ENCODE assay signal across 22 cellular contexts in the genomic region with DNA sequence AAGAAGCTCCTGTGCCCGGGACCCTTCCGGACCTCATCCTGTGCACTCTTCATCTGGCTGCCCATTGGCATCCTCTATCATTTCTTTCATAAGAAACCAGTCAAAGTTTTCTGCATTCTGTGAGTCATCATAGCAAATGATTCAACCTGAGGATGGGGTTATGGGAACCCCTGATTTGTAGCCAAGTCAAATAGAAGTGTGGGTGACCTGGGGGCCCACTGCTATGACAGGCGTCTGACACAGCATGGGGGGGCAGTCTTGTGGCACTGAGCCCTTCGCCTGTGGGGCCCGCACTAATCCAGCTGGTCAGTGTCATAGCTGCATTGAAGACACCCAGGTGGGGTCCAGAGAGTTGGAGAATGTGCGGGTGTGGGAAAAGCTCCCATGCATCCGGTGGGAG.
DNase-seq lines count a peak whose midpoint lies in the region; ATAC-seq and TF ChIP-seq lines count a peak whose summit lies in the region.
"Had no signal": no experiment of that assay in that cellular context is flagged by ENCODE, and none has a peak within 500 bp of the region (broad histone marks: within the 10 kb centered on the region; RNA-seq: fewer than 3 reads in every experiment).

No MANE protein-coding gene starts in this region.

- no peaks in the 10 kb centered on the region for H3K9me3 Mint-ChIP-seq in activated CD8-positive, alpha-beta T cell treated with anti-CD3 and anti-CD28 coated beads for 36 hours
- no peaks in the 10 kb centered on the region for H3K9me3 Mint-ChIP-seq in activated CD8-positive, alpha-beta T cell treated with anti-CD3 and anti-CD28 coated beads, Interleukin-2, amount 10 ng/mL, durations not matched to agents 7 days and 5 days (ENCODE audit: insufficient read depth)
- H3K9me3 Mint-ChIP-seq in nephron progenitor cell = peaks cover 4% of the 10 kb centered on the region

- no peak overlapping the region for H3K27ac Mint-ChIP-seq in activated CD8-positive, alpha-beta T cell treated with anti-CD3 and anti-CD28 coated beads for 36 hours
- no peak overlapping the region for H3K27ac Mint-ChIP-seq in activated CD8-positive, alpha-beta T cell treated with anti-CD3 and anti-CD28 coated beads, Interleukin-2, amount 10 ng/mL, durations not matched to agents 7 days and 5 days
- H3K27ac Mint-ChIP-seq in nephron progenitor cell = no peak overlapping the region
- H3K27ac Mint-ChIP-seq: memory B cell had no signal

- peaks cover 1% of the 10 kb centered on the region for H3K4me1 Mint-ChIP-seq in activated CD8-positive, alpha-beta T cell treated with anti-CD3 and anti-CD28 coated beads for 36 hours (ENCODE audit: low read depth)
- H3K4me1 Mint-ChIP-seq in activated CD8-positive, alpha-beta T cell treated with anti-CD3 and anti-CD28 coated beads, Interleukin-2, amount 10 ng/mL, durations not matched to agents 7 days and 5 days (ENCODE audit: low read depth) = no peaks in the 10 kb centered on the region
- H3K4me1 Mint-ChIP-seq in nephron progenitor cell = peaks cover 2% of the 10 kb centered on the region

- POLR2A ChIA-PET in activated CD8-positive, alpha-beta T cell treated with anti-CD3 and anti-CD28 coated beads for 36 hours (lab: Charles Lee) = no interaction called here
- POLR2A ChIA-PET in activated CD8-positive, alpha-beta T cell treated with anti-CD3 and anti-CD28 coated beads, Interleukin-2, amount 10 ng/mL, durations not matched to agents 7 days and 5 days (lab: Charles Lee) = no interaction called here

- no peaks in the 10 kb centered on the region for H3K27me3 Mint-ChIP-seq in activated CD8-positive, alpha-beta T cell treated with anti-CD3 and anti-CD28 coated beads for 36 hours
- H3K27me3 Mint-ChIP-seq in activated CD8-positive, alpha-beta T cell treated with anti-CD3 and anti-CD28 coated beads, Interleukin-2, amount 10 ng/mL, durations not matched to agents 7 days and 5 days (ENCODE audit: low read depth) = peaks cover 2% of the 10 kb centered on the region
- H3K27me3 Mint-ChIP-seq in nephron progenitor cell (ENCODE audit: low read depth, poor library complexity) = peaks cover 24% of the 10 kb centered on the region

- TF ChIP-seq CTCF in activated CD8-positive, alpha-beta T cell treated with anti-CD3 and anti-CD28 coated beads for 36 hours (IDR thresholded peaks at IDR 0.05) = no peak
- TF ChIP-seq CTCF in nephron progenitor cell (IDR thresholded peaks at IDR 0.05) = no peak

- intact Hi-C loops in activated CD8-positive, alpha-beta T cell treated with anti-CD3 and anti-CD28 coated beads for 36 hours (cut with micrococcal nuclease) = no loop called here

- no peaks in the 10 kb centered on the region for H3K36me3 Mint-ChIP-seq in activated CD8-positive, alpha-beta T cell treated with anti-CD3 and anti-CD28 coated beads for 36 hours (ENCODE audit: low read depth)
- no peaks in the 10 kb centered on the region for H3K36me3 Mint-ChIP-seq in activated CD8-positive, alpha-beta T cell treated with anti-CD3 and anti-CD28 coated beads, Interleukin-2, amount 10 ng/mL, durations not matched to agents 7 days and 5 days (ENCODE audit: low read depth)
- no peaks in the 10 kb centered on the region for H3K36me3 Mint-ChIP-seq in nephron progenitor cell (ENCODE audit: low read depth)
- H3K36me3 Mint-ChIP-seq: brain had no signal

- peak; percentile 26 for DNase-seq in activated CD8-positive, alpha-beta T cell treated with anti-CD3 and anti-CD28 coated beads for 36 hours
- DNase-seq in activated CD8-positive, alpha-beta T cell treated with anti-CD3 and anti-CD28 coated beads, Interleukin-2, amount 10 ng/mL, durations not matched to agents 7 days and 5 days = no peak
- DNase-seq in ELR (ENCODE audit: low read depth) = peak; percentile 12
- peak; percentile 93 for DNase-seq in RKO (ENCODE audit: low spot score)
- peak; percentile 13 for DNase-seq in kidney tubule cell (ENCODE audit: low spot score)
- DNase-seq in DMS 273 (lab: John Stamatoyannopoulos, UW; ENCODE audit: unreplicated experiment) = no peak
- no peak for DNase-seq in nephron progenitor cell
- DNase-seq: Calu3, cortex of kidney, GOT3, heart right ventricle, left colon, NCI-H1105 treated with DMSO at 0.1 percent for 48 hours, NCI-H2029 treated with DMSO at 0.1 percent for 48 hours, occipital lobe, OCI-M1, SIG-M5, testis had no signal

- no peak overlapping the region for H3K4me3 Mint-ChIP-seq in activated CD8-positive, alpha-beta T cell treated with anti-CD3 and anti-CD28 coated beads for 36 hours
- no peak overlapping the region for H3K4me3 Mint-ChIP-seq in activated CD8-positive, alpha-beta T cell treated with anti-CD3 and anti-CD28 coated beads, Interleukin-2, amount 10 ng/mL, durations not matched to agents 7 days and 5 days
- no peak overlapping the region for H3K4me3 Mint-ChIP-seq in nephron progenitor cell
- H3K4me3 Mint-ChIP-seq: brain, memory B cell had no signal

- CTCF ChIA-PET in activated CD8-positive, alpha-beta T cell treated with anti-CD3 and anti-CD28 coated beads for 36 hours (lab: Charles Lee) = no interaction called here
- CTCF ChIA-PET in activated CD8-positive, alpha-beta T cell treated with anti-CD3 and anti-CD28 coated beads, Interleukin-2, amount 10 ng/mL, durations not matched to agents 7 days and 5 days (lab: Charles Lee) = no interaction called here

- ATAC-seq in activated CD8-positive, alpha-beta T cell treated with anti-CD3 and anti-CD28 coated beads for 36 hours = peak; percentile 77
- ATAC-seq in activated CD8-positive, alpha-beta T cell treated with anti-CD3 and anti-CD28 coated beads, Interleukin-2, amount 10 ng/mL, durations not matched to agents 7 days and 5 days = no peak
- no peak for ATAC-seq in GM19023 (IDR thresholded peaks at IDR 0.05; ENCODE audit: unreplicated experiment)
- ATAC-seq: heart right ventricle, HepG2, left colon had no signal

Comparison
In these comparisons a context has a peak if more than half of its experiments do, and no peak if none do; other contexts are left out.
1. DNase-seq: peak in activated CD8-positive, alpha-beta T cell treated with anti-CD3 and anti-CD28 coated beads for 36 hours (single experiment), ELR (single experiment), RKO (single experiment) and kidney tubule cell (single experiment); none in activated CD8-positive, alpha-beta T cell treated with anti-CD3 and anti-CD28 coated beads, Interleukin-2, amount 10 ng/mL, durations not matched to agents 7 days and 5 days (single experiment), DMS 273 (single experiment) and nephron progenitor cell (single experiment).